22 cellular contexts compared by ENCODE assay signal in the genomic region with DNA sequence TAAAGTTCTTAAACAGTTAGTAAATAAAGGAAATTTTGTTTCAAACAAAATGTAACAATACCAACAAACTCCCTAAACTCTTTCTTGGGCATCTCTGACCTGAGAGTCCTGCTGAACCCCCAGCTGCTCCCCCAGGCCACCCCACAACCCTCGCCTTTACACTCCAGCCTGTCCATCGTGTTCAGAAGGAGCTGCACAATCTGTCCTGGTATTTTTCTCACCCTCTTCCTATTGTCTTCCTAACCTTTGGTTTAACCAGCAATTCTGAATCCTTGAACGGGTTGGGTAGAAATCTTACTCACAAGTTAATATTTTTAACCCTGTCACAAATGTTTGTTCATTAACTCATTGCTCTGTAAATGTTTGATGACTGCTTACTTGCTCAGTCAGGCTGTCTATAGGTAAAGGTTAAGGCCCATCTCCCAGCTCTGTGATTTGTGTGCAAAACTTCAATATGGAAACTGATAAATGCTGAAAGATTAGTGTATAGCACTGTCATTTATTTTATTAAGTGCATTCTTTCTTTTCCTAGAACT. TPM values are rescaled to one million over a fixed set of nuclear protein-coding genes. Genes with fewer than 3 reads are reported as not detected.
"Had no signal": no experiment of that assay in that cellular context is flagged by ENCODE, and none has a peak within 500 bp of the region (broad histone marks: within the 10 kb centered on the region; RNA-seq: fewer than 3 reads in every experiment).

No MANE protein-coding gene starts in this region.

- H3K36me3 ChIP-seq: ovary, stomach, thoracic aorta, transverse colon had no signal

- H3K27me3 ChIP-seq: ovary, stomach, transverse colon had no signal

- H3K27ac ChIP-seq: ovary, stomach, thoracic aorta, transverse colon had no signal

- DNase-seq: cerebellar nuclear complex; endodermal cell; glutamatergic neuron; islet precursor cell; left colon; mucosa of descending colon; naive thymus-derived CD8-positive, alpha-beta T cell; ovary; right cardiac atrium; small intestine; stimulated activated CD4-positive, alpha-beta T cell treated with anti-CD3 and anti-CD28 coated beads, Interleukin-12 subunit alpha, Interleukin-12 subunit beta, amount 100 ng/mL, for 4 hours; stimulated activated naive CD4-positive, alpha-beta T cell; stomach; substantia nigra; transverse colon had no signal

- H3K9me3 ChIP-seq: mucosa of descending colon, ovary, stomach, thoracic aorta, transverse colon had no signal

- H3K4me3 ChIP-seq: mucosa of descending colon, ovary, stomach, thoracic aorta, transverse colon had no signal

- ATAC-seq: left colon; mucosa of descending colon; naive thymus-derived CD8-positive, alpha-beta T cell; right cardiac atrium had no signal

- H3K4me1 ChIP-seq: transverse colon had no signal

RNA-seq across cellular contexts. Expression of a gene that starts 16.8 kb away (rescaled TPM):
- total RNA-seq: endodermal cell; endothelial cell of umbilical vein; lung microvascular endothelial cell; naive thymus-derived CD8-positive, alpha-beta T cell; neural crest cell had no signal
- polyA plus RNA-seq: endothelial cell of umbilical vein; naive thymus-derived CD8-positive, alpha-beta T cell had no signal

RNA-seq across cellular contexts. Expression of a gene that starts 51.4 kb away (rescaled TPM):
- total RNA-seq: endothelial cell of umbilical vein; fibroblast of lung; frontal cortex; left colon; lung microvascular endothelial cell; mucosa of descending colon; naive thymus-derived CD8-positive, alpha-beta T cell; neural crest cell; ovary; right cardiac atrium; thoracic aorta; transverse colon had no signal
- polyA plus RNA-seq: endothelial cell of umbilical vein; fibroblast of lung; liver; naive thymus-derived CD8-positive, alpha-beta T cell; ovary; right cardiac atrium had no signal
